In the genomic region with DNA sequence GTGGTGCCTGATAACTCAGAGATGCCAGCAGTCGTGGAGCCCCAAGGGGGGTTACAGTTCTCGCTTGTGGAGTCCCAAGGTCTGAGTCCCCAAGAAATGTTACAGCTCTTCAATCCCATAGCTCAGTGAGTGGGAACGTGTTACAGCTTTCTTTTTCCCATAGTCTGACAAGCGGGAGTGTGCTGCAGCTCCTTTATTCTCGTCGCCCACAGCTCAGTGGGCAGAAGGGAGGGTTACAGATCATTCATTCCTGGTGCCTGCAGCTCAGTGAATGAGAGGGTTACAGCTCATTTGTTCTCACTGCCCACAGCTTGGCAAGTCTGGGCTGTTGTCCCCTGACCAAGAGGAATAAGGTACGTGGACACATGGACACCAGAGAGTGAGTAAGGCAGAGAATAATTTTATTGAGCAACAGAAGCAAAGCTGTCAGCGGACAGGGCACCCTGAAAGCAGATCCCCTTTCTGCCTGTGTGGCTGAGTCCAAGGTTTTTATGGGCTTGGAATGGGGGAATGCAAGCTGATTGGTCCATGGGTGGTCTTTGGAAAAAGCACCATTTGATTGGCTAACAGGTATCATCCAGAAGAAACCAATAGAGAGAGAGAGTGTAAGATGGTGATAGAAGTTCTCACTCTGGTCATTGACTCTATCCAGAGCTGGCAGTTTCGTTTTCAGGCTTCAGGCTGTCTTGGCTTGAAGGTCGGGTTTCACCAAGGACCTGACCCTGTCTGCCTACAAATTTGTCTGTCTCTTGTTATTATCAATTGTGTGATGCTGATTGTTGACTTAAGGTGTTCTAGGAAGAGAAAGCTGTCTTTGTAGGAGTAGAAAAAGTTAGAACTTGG, we compare ENCODE assay signal across 1 cellular context.
TF ChIP-seq lines count a peak whose summit lies in the region.

No MANE protein-coding gene starts in this region.

TF ChIP-seq in K562, 482 proteins besides CTCF, POLR2A, EP300 and RAD21 (continued from another document):
- TF ChIP-seq NFYB (IDR thresholded peaks at IDR 0.05; ENCODE audit: extremely low read depth, insufficient read length) = peak; percentile 3
- peak; percentile 66 for TF ChIP-seq TRIM28 (IDR thresholded peaks at IDR 0.05)
- TF ChIP-seq, protein P1, sequence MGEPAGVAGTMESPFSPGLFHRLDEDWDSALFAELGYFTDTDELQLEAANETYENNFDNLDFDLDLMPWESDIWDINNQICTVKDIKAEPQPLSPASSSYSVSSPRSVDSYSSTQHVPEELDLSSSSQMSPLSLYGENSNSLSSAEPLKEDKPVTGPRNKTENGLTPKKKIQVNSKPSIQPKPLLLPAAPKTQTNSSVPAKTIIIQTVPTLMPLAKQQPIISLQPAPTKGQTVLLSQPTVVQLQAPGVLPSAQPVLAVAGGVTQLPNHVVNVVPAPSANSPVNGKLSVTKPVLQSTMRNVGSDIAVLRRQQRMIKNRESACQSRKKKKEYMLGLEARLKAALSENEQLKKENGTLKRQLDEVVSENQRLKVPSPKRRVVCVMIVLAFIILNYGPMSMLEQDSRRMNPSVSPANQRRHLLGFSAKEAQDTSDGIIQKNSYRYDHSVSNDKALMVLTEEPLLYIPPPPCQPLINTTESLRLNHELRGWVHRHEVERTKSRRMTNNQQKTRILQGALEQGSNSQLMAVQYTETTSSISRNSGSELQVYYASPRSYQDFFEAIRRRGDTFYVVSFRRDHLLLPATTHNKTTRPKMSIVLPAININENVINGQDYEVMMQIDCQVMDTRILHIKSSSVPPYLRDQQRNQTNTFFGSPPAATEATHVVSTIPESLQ (CRISPR knock-in tag; IDR thresholded peaks at IDR 0.05) = no peak
- TF ChIP-seq, protein P2, sequence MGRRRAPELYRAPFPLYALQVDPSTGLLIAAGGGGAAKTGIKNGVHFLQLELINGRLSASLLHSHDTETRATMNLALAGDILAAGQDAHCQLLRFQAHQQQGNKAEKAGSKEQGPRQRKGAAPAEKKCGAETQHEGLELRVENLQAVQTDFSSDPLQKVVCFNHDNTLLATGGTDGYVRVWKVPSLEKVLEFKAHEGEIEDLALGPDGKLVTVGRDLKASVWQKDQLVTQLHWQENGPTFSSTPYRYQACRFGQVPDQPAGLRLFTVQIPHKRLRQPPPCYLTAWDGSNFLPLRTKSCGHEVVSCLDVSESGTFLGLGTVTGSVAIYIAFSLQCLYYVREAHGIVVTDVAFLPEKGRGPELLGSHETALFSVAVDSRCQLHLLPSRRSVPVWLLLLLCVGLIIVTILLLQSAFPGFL (CRISPR knock-in tag; IDR thresholded peaks at IDR 0.05) = no peak
- TF ChIP-seq ZFP36 (IDR thresholded peaks at IDR 0.05; ENCODE audit: low read depth, low read length, partially characterized antibody) = peak; percentile 13
